In the genomic region with DNA sequence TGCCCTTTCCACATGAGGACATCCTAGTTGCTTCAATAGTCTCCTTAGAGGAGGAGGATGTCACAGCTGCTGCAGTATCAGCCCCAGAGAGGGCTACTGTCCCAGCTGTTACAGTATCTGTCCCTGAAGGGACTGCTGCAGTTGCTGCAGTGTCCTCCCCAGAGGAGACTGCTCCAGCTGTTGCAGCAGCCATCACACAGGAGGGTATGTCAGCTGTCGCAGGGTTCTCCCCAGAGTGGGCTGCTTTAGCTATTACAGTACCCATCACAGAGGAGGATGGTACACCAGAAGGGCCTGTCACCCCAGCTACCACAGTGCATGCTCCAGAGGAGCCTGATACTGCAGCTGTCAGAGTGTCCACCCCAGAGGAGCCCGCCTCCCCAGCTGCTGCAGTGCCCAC, we compare ENCODE assay signal across 23 cellular contexts.
DNase-seq lines count a peak whose midpoint lies in the region; ATAC-seq and TF ChIP-seq lines count a peak whose summit lies in the region.
"Had no signal": no experiment of that assay in that cellular context is flagged by ENCODE, and none has a peak within 500 bp of the region (broad histone marks: within the 10 kb centered on the region; RNA-seq: fewer than 3 reads in every experiment).

No MANE protein-coding gene starts in this region.

- ATAC-seq in stimulated activated naive CD8-positive, alpha-beta T cell treated with anti-CD3 and anti-CD28 coated beads, Interleukin-15, amount 100 ng/mL, for 72 hours = no peak
- ATAC-seq in GM19351 (IDR thresholded peaks at IDR 0.05; ENCODE audit: unreplicated experiment) = no peak
- ATAC-seq: A549; activated CD4-positive, alpha-beta T cell treated with anti-CD3 and anti-CD28 coated beads for 36 hours; gastroesophageal sphincter; left cardiac atrium; sciatic nerve had no signal

- H3K27me3 ChIP-seq in muscle layer of duodenum (ENCODE audit: low read depth, low read length) = no peaks in the 10 kb centered on the region
- H3K27me3 ChIP-seq: brain microvascular endothelial cell, colonic mucosa, gastroesophageal sphincter, MG63 had no signal

- H3K4me3 Mint-ChIP-seq in stimulated activated naive CD8-positive, alpha-beta T cell treated with anti-CD3 and anti-CD28 coated beads, Interleukin-15, Interleukin-2, amounts not matched to agents 100 ng/mL and 50 ng/mL, for 24 hours = no peak overlapping the region
- no peak overlapping the region for H3K4me3 Mint-ChIP-seq in stimulated activated naive CD8-positive, alpha-beta T cell treated with anti-CD3 and anti-CD28 coated beads, Interleukin-15, amount 100 ng/mL, for 72 hours
- peak overlapping the region; percentile 67 for H3K4me3 Mint-ChIP-seq in chondrocyte (ENCODE audit: unreplicated experiment)
- H3K4me3 Mint-ChIP-seq: activated CD4-positive, alpha-beta T cell treated with anti-CD3 and anti-CD28 coated beads for 36 hours; activated T-helper 1 cell treated with anti-CD3 and anti-CD28 coated beads, Interleukin-12 subunit alpha, Interleukin-12 subunit beta, Interleukin-2, Interleukin-4 antibody, amounts not matched to agents 30 ng/mL and 10 ng/mL and 1 ng/mL, durations not matched to agents 14 hours and 24 hours and 36 hours had no signal

- no peaks in the 10 kb centered on the region for H3K9me3 ChIP-seq in muscle layer of duodenum (ENCODE audit: control insufficient read depth in 1 of 2, low read length in 2 of 2)
- H3K9me3 ChIP-seq: A549, colonic mucosa, gastroesophageal sphincter, MG63 had no signal

- no peak for TF ChIP-seq CTCF in chondrocyte (IDR thresholded peaks at IDR 0.05)

- peak overlapping the region; percentile 68 for H3K27ac Mint-ChIP-seq in stimulated activated naive CD8-positive, alpha-beta T cell treated with anti-CD3 and anti-CD28 coated beads, Interleukin-15, Interleukin-2, amounts not matched to agents 100 ng/mL and 50 ng/mL, for 24 hours
- no peak overlapping the region for H3K27ac Mint-ChIP-seq in stimulated activated naive CD8-positive, alpha-beta T cell treated with anti-CD3 and anti-CD28 coated beads, Interleukin-15, amount 100 ng/mL, for 72 hours
- H3K27ac Mint-ChIP-seq in chondrocyte (ENCODE audit: unreplicated experiment) = peak overlapping the region; percentile 45
- H3K27ac Mint-ChIP-seq: activated CD4-positive, alpha-beta T cell treated with anti-CD3 and anti-CD28 coated beads for 36 hours; activated naive CD8-positive, alpha-beta T cell; activated T-helper 1 cell treated with anti-CD3 and anti-CD28 coated beads, Interleukin-12 subunit alpha, Interleukin-12 subunit beta, Interleukin-2, Interleukin-4 antibody, amounts not matched to agents 30 ng/mL and 10 ng/mL and 1 ng/mL, durations not matched to agents 14 hours and 24 hours and 36 hours had no signal

- DNase-seq in stimulated activated naive CD8-positive, alpha-beta T cell treated with anti-CD3 and anti-CD28 coated beads, Interleukin-15, amount 100 ng/mL, for 72 hours = no peak
- no peak for DNase-seq in chondrocyte (ENCODE audit: low spot score)
- DNase-seq in NCI-H187 treated with DMSO at 0.1 percent for 48 hours (lab: John Stamatoyannopoulos, UW) = no peak
- DNase-seq in activated naive CD4-positive, alpha-beta T cell (lab: John Stamatoyannopoulos, UW) = no peak
- no peak for DNase-seq in iPS-NIHi11 (ENCODE audit: low spot score)
- DNase-seq: activated CD4-positive, alpha-beta T cell treated with anti-CD3 and anti-CD28 coated beads for 36 hours; brain microvascular endothelial cell; colonic mucosa; DMS53; left cardiac atrium; MG63; NCI-H1694 treated with DMSO at 0.1 percent for 48 hours; NCI-H226; NK-92 treated with Interleukin-12 subunit alpha and Interleukin-12 subunit beta, amount 100 ng/mL, for 24 hours; stimulated activated CD4-positive, alpha-beta T cell treated with anti-CD3 and anti-CD28 coated beads, Interleukin-2, amount 100 ng/mL, for 24 hours had no signal

- H3K4me1 ChIP-seq in muscle layer of duodenum (ENCODE audit: control insufficient read depth in 1 of 2, insufficient read depth in 2 of 2, low read length in 2 of 2) = peaks cover 35 to 72% of the 10 kb centered on the region in 2 donors

- no peaks in the 10 kb centered on the region for H3K27me3 Mint-ChIP-seq in stimulated activated naive CD8-positive, alpha-beta T cell treated with anti-CD3 and anti-CD28 coated beads, Interleukin-15, Interleukin-2, amounts not matched to agents 100 ng/mL and 50 ng/mL, for 24 hours
- no peaks in the 10 kb centered on the region for H3K27me3 Mint-ChIP-seq in stimulated activated naive CD8-positive, alpha-beta T cell treated with anti-CD3 and anti-CD28 coated beads, Interleukin-15, amount 100 ng/mL, for 72 hours
- H3K27me3 Mint-ChIP-seq in chondrocyte (ENCODE audit: low read depth) = no peaks in the 10 kb centered on the region
- H3K27me3 Mint-ChIP-seq: activated CD4-positive, alpha-beta T cell treated with anti-CD3 and anti-CD28 coated beads for 36 hours; activated naive CD8-positive, alpha-beta T cell had no signal

- H3K4me1 Mint-ChIP-seq in stimulated activated naive CD8-positive, alpha-beta T cell treated with anti-CD3 and anti-CD28 coated beads, Interleukin-15, Interleukin-2, amounts not matched to agents 100 ng/mL and 50 ng/mL, for 24 hours (ENCODE audit: low read depth) = peaks cover 46% of the 10 kb centered on the region
- H3K4me1 Mint-ChIP-seq in stimulated activated naive CD8-positive, alpha-beta T cell treated with anti-CD3 and anti-CD28 coated beads, Interleukin-15, amount 100 ng/mL, for 72 hours = peaks cover 50% of the 10 kb centered on the region
- H3K4me1 Mint-ChIP-seq in chondrocyte (ENCODE audit: low read depth) = peaks cover 77% of the 10 kb centered on the region

- H3K4me3 ChIP-seq in muscle layer of duodenum (ENCODE audit: low read depth in 1 of 2, low read length in 2 of 2) = peak overlapping the region in 1 of 2 donors; percentile 18
- H3K4me3 ChIP-seq: A549, colonic mucosa, MG63 had no signal

- peaks cover 27% of the 10 kb centered on the region for H3K36me3 Mint-ChIP-seq in stimulated activated naive CD8-positive, alpha-beta T cell treated with anti-CD3 and anti-CD28 coated beads, Interleukin-15, Interleukin-2, amounts not matched to agents 100 ng/mL and 50 ng/mL, for 24 hours (ENCODE audit: low read depth)
- H3K36me3 Mint-ChIP-seq in chondrocyte (ENCODE audit: low read depth) = peaks cover 3% of the 10 kb centered on the region

- H3K9me3 Mint-ChIP-seq in stimulated activated naive CD8-positive, alpha-beta T cell treated with anti-CD3 and anti-CD28 coated beads, Interleukin-15, Interleukin-2, amounts not matched to agents 100 ng/mL and 50 ng/mL, for 24 hours = no peaks in the 10 kb centered on the region
- H3K9me3 Mint-ChIP-seq in stimulated activated naive CD8-positive, alpha-beta T cell treated with anti-CD3 and anti-CD28 coated beads, Interleukin-15, amount 100 ng/mL, for 72 hours = no peaks in the 10 kb centered on the region
- H3K9me3 Mint-ChIP-seq in chondrocyte (ENCODE audit: low read depth) = no peaks in the 10 kb centered on the region
- H3K9me3 Mint-ChIP-seq: activated T-helper 1 cell treated with anti-CD3 and anti-CD28 coated beads, Interleukin-12 subunit alpha, Interleukin-12 subunit beta, Interleukin-2, Interleukin-4 antibody, amounts not matched to agents 30 ng/mL and 10 ng/mL and 1 ng/mL, durations not matched to agents 14 hours and 24 hours and 36 hours had no signal

- H3K27ac ChIP-seq in muscle layer of duodenum (ENCODE audit: low read length) = peak overlapping the region; percentile 87
- H3K27ac ChIP-seq: A549, brain microvascular endothelial cell, colonic mucosa had no signal

- peaks cover 5 to 13% of the 10 kb centered on the region in 2 donors for H3K36me3 ChIP-seq in muscle layer of duodenum (ENCODE audit: control insufficient read depth in 1 of 2, insufficient read depth in 2 of 2, low read length in 2 of 2)
- H3K36me3 ChIP-seq: colonic mucosa had no signal

Comparison
In these comparisons a context has a peak if more than half of its experiments do, and no peak if none do; other contexts are left out.
1. H3K27ac Mint-ChIP-seq: peak in stimulated activated naive CD8-positive, alpha-beta T cell treated with anti-CD3 and anti-CD28 coated beads, Interleukin-15, Interleukin-2, amounts not matched to agents 100 ng/mL and 50 ng/mL, for 24 hours (single experiment) and chondrocyte (single experiment); none in stimulated activated naive CD8-positive, alpha-beta T cell treated with anti-CD3 and anti-CD28 coated beads, Interleukin-15, amount 100 ng/mL, for 72 hours (0 of 2).